In the genomic region with DNA sequence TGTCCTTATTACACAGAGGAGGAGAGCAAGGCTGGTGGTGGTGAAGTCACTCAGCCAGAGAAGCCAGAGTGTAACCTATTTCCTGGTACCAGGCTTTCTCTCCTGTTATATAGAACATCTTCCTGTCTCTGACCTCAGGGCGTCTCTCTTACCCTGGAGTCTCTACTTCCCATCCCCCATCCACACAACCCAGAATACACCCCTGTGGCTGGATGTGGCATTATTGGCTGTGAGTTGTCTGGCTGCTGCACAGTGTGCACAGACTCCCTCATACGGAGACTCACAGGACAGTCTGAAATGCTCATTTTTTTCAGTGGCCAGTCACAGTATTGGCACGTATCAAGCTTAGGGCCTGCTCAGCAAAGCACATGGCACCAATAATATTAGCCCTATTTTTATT, we compare ENCODE assay signal across 11 cellular contexts. TPM values are rescaled to one million over a fixed set of nuclear protein-coding genes. Genes with fewer than 3 reads are reported as not detected.
DNase-seq lines count a peak whose midpoint lies in the region; ATAC-seq, FAIRE-seq and TF ChIP-seq lines count a peak whose summit lies in the region.
"Had no signal": no experiment of that assay in that cellular context is flagged by ENCODE, and none has a peak within 500 bp of the region (broad histone marks: within the 10 kb centered on the region; RNA-seq: fewer than 3 reads in every experiment).

No MANE protein-coding gene starts in this region.

- in situ Hi-C loops in GM13976 (cut with MboI; ENCODE audit: low sequenced_read_pairs, unreplicated experiment) = no loop called here

- peaks cover 28% of the 10 kb centered on the region for H3K4me1 ChIP-seq in BLaER1

- H3K4me2 ChIP-seq in BLaER1 = peak overlapping the region; percentile 77

- TF ChIP-seq CTCF in choroid plexus epithelial cell (conservative IDR thresholded peaks at IDR 0.05; ENCODE audit: low read depth, low read length) (no peak), GM13976 (IDR thresholded peaks at IDR 0.05; ENCODE audit: borderline replicate concordance, control extremely low read depth, extremely low read depth, insufficient read depth, missing control alignments) (no peak)

- H3K4me3 ChIP-seq in BLaER1 (no peak overlapping the region), choroid plexus epithelial cell (ENCODE audit: low read depth, low read length) (no peak overlapping the region)

- FAIRE-seq in GM12891 (lab: Jason Lieb, UNC) = peak; percentile 33
- FAIRE-seq: islet of Langerhans had no signal

- H3K27me3 ChIP-seq in BLaER1 = no peaks in the 10 kb centered on the region

- H3K9ac ChIP-seq in BLaER1 = no peak overlapping the region

- peaks cover 12% of the 10 kb centered on the region; the same call in 1 of the 2 replicates for H3K36me3 ChIP-seq in BLaER1
- H3K36me3 ChIP-seq: neutrophil had no signal

- peak; percentile 31 for DNase-seq in GM12891 (ENCODE audit: insufficient read length, low spot score)
- peak; percentile 33 for DNase-seq in OCI-M1 (lab: John Stamatoyannopoulos, UW)
- DNase-seq in choroid plexus epithelial cell (ENCODE audit: low read depth) = peak; percentile 16
- DNase-seq in LoVo (ENCODE audit: low spot score) = no peak
- DNase-seq in GM13976 (ENCODE audit: low spot score) = no peak
- DNase-seq in hypothalamus (lab: John Stamatoyannopoulos, UW) = no peak
- DNase-seq: trophoblast cell had no signal

- H3K27ac ChIP-seq in BLaER1 = no peak overlapping the region
- H3K27ac ChIP-seq: neutrophil had no signal

- H3K9me3 ChIP-seq in BLaER1 = no peaks in the 10 kb centered on the region
- H3K9me3 ChIP-seq: neutrophil had no signal

- H4K20me1 ChIP-seq in BLaER1 = peaks cover 32% of the 10 kb centered on the region

- ATAC-seq in HG03432 (IDR thresholded peaks at IDR 0.05; ENCODE audit: unreplicated experiment) = no peak

- no peak for TF ChIP-seq POLR2A in GM12891 (IDR thresholded peaks at IDR 0.05; ENCODE audit: low read depth, low read length)

TF ChIP-seq in GM12891, 5 proteins besides CTCF, POLR2A, EP300 and RAD21:
- TF ChIP-seq PAX5 (IDR thresholded peaks at IDR 0.05; ENCODE audit: insufficient read depth, low read length, severe bottlenecking) (no peak), SPI1 (IDR thresholded peaks at IDR 0.05; ENCODE audit: low read depth, low read length) (no peak), TAF1 (IDR thresholded peaks at IDR 0.05; ENCODE audit: low read depth, low read length) (no peak), POLR2AphosphoS5 (IDR thresholded peaks at IDR 0.05; ENCODE audit: low read depth, low read length) (no peak), POU2F2 (IDR thresholded peaks at IDR 0.05; ENCODE audit: low read depth, low read length) (no peak)

RNA-seq across cellular contexts. Expression of gene PODXL2, which starts 8.6 kb away (rescaled TPM):
- 4.0 TPM for polyA plus RNA-seq in GM12891 (2012; ENCODE audit: low read depth, missing spikeins)

RNA-seq across cellular contexts. Expression of gene ABTB1, which starts 35.2 kb away (rescaled TPM):
- 9.5 TPM for polyA plus RNA-seq in GM12891 (2012; ENCODE audit: low read depth, missing spikeins)

RNA-seq across cellular contexts. Expression of gene MCM2, which starts 39.3 kb away (rescaled TPM):
- 95.8 TPM for polyA plus RNA-seq in GM12891 (2012; ENCODE audit: low read depth, missing spikeins)

RNA-seq across cellular contexts. Expression of gene TPRA1, which starts 47.0 kb away (rescaled TPM):
- polyA plus RNA-seq in GM12891 (2012; ENCODE audit: low read depth, missing spikeins) = 12.8 TPM

Comparison
In these comparisons a context has a peak if more than half of its experiments do, and no peak if none do; other contexts are left out.
1. DNase-seq: peak in GM12891 (single experiment), OCI-M1 (single experiment) and choroid plexus epithelial cell (single experiment); none in LoVo (single experiment), GM13976 (single experiment) and hypothalamus (0 of 51).